Comparison of ENCODE assay signal across 10 cellular contexts in the genomic region with DNA sequence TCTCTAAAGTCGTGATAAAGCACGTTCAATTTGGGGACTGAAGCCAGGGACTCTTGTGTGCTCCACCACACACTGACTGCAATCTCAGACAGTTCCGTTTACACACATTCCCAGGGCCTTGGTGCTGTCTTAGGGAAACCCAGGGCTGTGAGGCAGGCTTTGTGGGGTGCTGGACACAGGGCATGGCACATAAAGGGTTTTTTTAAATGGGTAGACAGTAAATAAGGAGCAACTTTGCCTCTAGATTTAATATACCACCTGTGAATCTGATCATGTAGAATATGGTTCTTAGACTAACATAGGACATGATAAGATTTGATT. TPM values are rescaled to one million over a fixed set of nuclear protein-coding genes. Genes with fewer than 3 reads are reported as not detected.
A peak's percentile ranks its signal among the peaks of the same experiment; 100 is the strongest.
DNase-seq lines count a peak whose midpoint lies in the region; ATAC-seq and TF ChIP-seq lines count a peak whose summit lies in the region.
"Had no signal": no experiment of that assay in that cellular context is flagged by ENCODE, and none has a peak within 500 bp of the region (broad histone marks: within the 10 kb centered on the region; RNA-seq: fewer than 3 reads in every experiment).

No MANE protein-coding gene starts in this region.

- DNase-seq in heart right ventricle (no peak), Right ventricle myocardium inferior (ENCODE audit: missing footprints) (no peak), T-helper 17 cell (no peak), hepatocyte (ENCODE audit: low spot score) (no peak), testis (no peak), mesendoderm (no peak), EL (no peak)
- DNase-seq: MV-4-11, NCI-H446 had no signal

- H3K27me3 ChIP-seq in heart right ventricle, result no peaks in the 10 kb centered on the region
- H3K27me3 ChIP-seq in hepatocyte, result no peaks in the 10 kb centered on the region
- no peaks in the 10 kb centered on the region for H3K27me3 ChIP-seq in testis
- no peaks in the 10 kb centered on the region for H3K27me3 ChIP-seq in mesendoderm (ENCODE audit: insufficient read depth, low read length, poor library complexity)

- H3K4me2 ChIP-seq in hepatocyte (peak overlapping the region; percentile 83), mesendoderm (ENCODE audit: low read length) (no peak overlapping the region)

- peaks cover 0 to 6% (median 0%) of the 10 kb centered on the region in 11 donors for H3K9me3 ChIP-seq in heart right ventricle
- no peaks in the 10 kb centered on the region for H3K9me3 ChIP-seq in T-helper 17 cell (ENCODE audit: control insufficient read depth, low read length, poor library complexity, severe bottlenecking)
- H3K9me3 ChIP-seq in hepatocyte (ENCODE audit: low read depth), result no peaks in the 10 kb centered on the region
- no peaks in the 10 kb centered on the region for H3K9me3 ChIP-seq in testis

- H4K20me1 ChIP-seq in hepatocyte (ENCODE audit: insufficient read depth, poor library complexity, severe bottlenecking), result peaks cover 16% of the 10 kb centered on the region

- H3K4me3 ChIP-seq in heart right ventricle, result no peak overlapping the region
- H3K4me3 ChIP-seq in hepatocyte, result no peak overlapping the region
- no peak overlapping the region for H3K4me3 ChIP-seq in testis
- no peak overlapping the region for H3K4me3 ChIP-seq in mesendoderm (ENCODE audit: low read length)

- H3K4me3 Mint-ChIP-seq in T-helper 17 cell, result peak overlapping the region; percentile 94

- no peak overlapping the region for H2BK15ac ChIP-seq in mesendoderm (replicated peaks; ENCODE audit: low read depth)

- 56 to 63% methylated on average over 3 of the region's 3 CpGs for WGBS in heart right ventricle, 2 donors
- 88% methylated on average over 3 of the region's 3 CpGs for WGBS in hepatocyte (ENCODE audit: low lambda C conversion rate, missing lambda C conversion rate)
- WGBS in testis, 2 donors, result 37 to 41% methylated on average over 3 of the region's 3 CpGs
- WGBS in mesendoderm (ENCODE audit: extremely low coverage, insufficient coverage, low lambda C conversion rate), result no CpG with 5 or more reads among the region's 3 CpGs

- peaks cover 2% of the 10 kb centered on the region for H3K36me3 Mint-ChIP-seq in T-helper 17 cell (ENCODE audit: low read depth)

- H3K4me1 ChIP-seq in heart right ventricle, result peaks cover 10 to 60% (median 50%) of the 10 kb centered on the region in 9 donors
- H3K4me1 ChIP-seq in hepatocyte (ENCODE audit: insufficient read depth), result peaks cover 3% of the 10 kb centered on the region
- H3K4me1 ChIP-seq in testis, result peaks cover 25% of the 10 kb centered on the region
- H3K4me1 ChIP-seq in mesendoderm (ENCODE audit: control insufficient read depth, low read depth, low read length), result no peaks in the 10 kb centered on the region

- H3K9ac ChIP-seq in mesendoderm (ENCODE audit: low read length), result no peak overlapping the region

- no peaks in the 10 kb centered on the region for H3K9me2 ChIP-seq in hepatocyte (replicated peaks; ENCODE audit: insufficient read depth)

- H3K36me3 ChIP-seq in heart right ventricle (no peaks in the 10 kb centered on the region), hepatocyte (replicated peaks; ENCODE audit: insufficient read depth, low read depth) (no peaks in the 10 kb centered on the region), testis (ENCODE audit: low read depth, missing control alignments) (no peaks in the 10 kb centered on the region), mesendoderm (ENCODE audit: control insufficient read depth, insufficient read depth, low read length) (no peaks in the 10 kb centered on the region)

- H2BK120ac ChIP-seq in mesendoderm (ENCODE audit: low read depth, low read length), result no peak overlapping the region

- intact Hi-C loops in heart right ventricle (cut with DNase I), result loop anchor here in 7 of 10 donors (2.0 to 10.0 kb wide), 9 partner anchors 34 to 201 kb away; partner anchors contain the start of genes ABHD12 (in 5 of the 7), PYGB (in 2 of the 7) and ACSS1 (in 1 of the 7)
- intact Hi-C loops in Right ventricle myocardium inferior (cut with DNase I), result loop anchor here (2.0 to 5.0 kb wide), 3 partner anchors 23 to 194 kb away; partner anchors contain the start of genes ABHD12 and PYGB
- intact Hi-C loops in testis (cut with DNase I; ENCODE audit: low total_unique reads), result no loop called here

- no peak overlapping the region for H3K4ac ChIP-seq in mesendoderm (ENCODE audit: low read depth, low read length)

- no peak overlapping the region for H3K18ac ChIP-seq in mesendoderm (ENCODE audit: low read length)

- H2AFZ ChIP-seq in hepatocyte, result no peak overlapping the region

- H3K23ac ChIP-seq in mesendoderm (ENCODE audit: low read length), result no peak overlapping the region

- peaks cover 57% of the 10 kb centered on the region for H3K4me1 Mint-ChIP-seq in T-helper 17 cell

- H3K27ac ChIP-seq in heart right ventricle, result peak overlapping the region; percentile 1 to 97 (median 78)
- no peak overlapping the region for H3K27ac ChIP-seq in hepatocyte
- H3K27ac ChIP-seq in testis, result peak overlapping the region; percentile 5 to 57
- no peak overlapping the region for H3K27ac ChIP-seq in mesendoderm (ENCODE audit: low read depth, low read length)

- no peaks in the 10 kb centered on the region for H3K79me1 ChIP-seq in mesendoderm (ENCODE audit: low read length)

- H3K56ac ChIP-seq in mesendoderm (ENCODE audit: low read length), result no peak overlapping the region

- H4K8ac ChIP-seq in mesendoderm (ENCODE audit: low read depth, low read length), result no peak overlapping the region

- no peak for TF ChIP-seq CTCF in heart right ventricle (IDR thresholded peaks at IDR 0.05)
- TF ChIP-seq CTCF in hepatocyte (IDR thresholded peaks at IDR 0.05; ENCODE audit: poor library complexity), result no peak
- no peak for TF ChIP-seq CTCF in testis (IDR thresholded peaks at IDR 0.05)

- H3K79me2 ChIP-seq in hepatocyte (peaks cover 64% of the 10 kb centered on the region), mesendoderm (ENCODE audit: control insufficient read depth, insufficient read depth, low read length) (no peaks in the 10 kb centered on the region)

- H3K27ac Mint-ChIP-seq in T-helper 17 cell, result peak overlapping the region; percentile 96

- H3K27me3 Mint-ChIP-seq in T-helper 17 cell, result no peaks in the 10 kb centered on the region

- H2BK5ac ChIP-seq in mesendoderm (ENCODE audit: low read length), result no peak overlapping the region

- H4K5ac ChIP-seq in mesendoderm (ENCODE audit: low read length), result no peak overlapping the region

- no peak for TF ChIP-seq POLR2A in testis (IDR thresholded peaks at IDR 0.05)

- no peak for ATAC-seq in heart right ventricle
- ATAC-seq in Right ventricle myocardium inferior, result no peak
- no peak for ATAC-seq in T-helper 17 cell
- no peak for ATAC-seq in GM18909 (IDR thresholded peaks at IDR 0.05; ENCODE audit: poor library complexity, unreplicated experiment)

- no peak overlapping the region for H2AK5ac ChIP-seq in mesendoderm (ENCODE audit: low read length)

RNA-seq across cellular contexts. Expression of gene ENTPD6, which starts 2.3 kb away (rescaled TPM):
- 100 to 1,000 TPM in 3 of 10 donors, 10 to 100 TPM in 7; 54.6 to 141 (median 78.0) TPM for total RNA-seq in heart right ventricle
- polyA plus RNA-seq in heart right ventricle, result 100 to 1,000 TPM; 161 to 167 TPM
- total RNA-seq in Right ventricle myocardium inferior, result 132 TPM
- 10 to 100 TPM; 62.5 to 63.2 TPM for total RNA-seq in T-helper 17 cell
- 58.1 and 80.4 TPM in 2 replicates for total RNA-seq in hepatocyte
- 87.1 and 92.0 TPM in 2 replicates for polyA plus RNA-seq in hepatocyte
- 100 to 1,000 TPM; 157 to 204 TPM for total RNA-seq in testis
- 80.7 TPM for polyA plus RNA-seq in testis (ENCODE audit: insufficient read depth, low read depth, low replicate concordance)
- polyA plus RNA-seq in mesendoderm (2013, experiment 1 of 2), result 25.3 TPM
- 26.1 TPM for polyA plus RNA-seq in mesendoderm (2013, experiment 2 of 2)

RNA-seq across cellular contexts. Expression of gene PYGB, which starts 50.1 kb away (rescaled TPM):
- total RNA-seq in heart right ventricle (100 to 1,000 TPM; 203 to 462 (median 276) TPM), Right ventricle myocardium inferior (174 TPM), T-helper 17 cell (10 to 100 TPM; 28.6 to 53.1 TPM), hepatocyte (52.0 and 61.1 TPM in 2 replicates), testis (10 to 100 TPM; 91.5 TPM)
- polyA plus RNA-seq in heart right ventricle (100 to 1,000 TPM in 1 of 2 donors, 10 to 100 TPM in 1; 83.1 to 250 TPM), hepatocyte (35.0 and 45.3 TPM in 2 replicates), testis (ENCODE audit: insufficient read depth, low read depth, low replicate concordance) (50.8 TPM)
- 24.7 TPM for polyA plus RNA-seq in mesendoderm (2013, experiment 1 of 2)
- 24.4 TPM for polyA plus RNA-seq in mesendoderm (2013, experiment 2 of 2)

Comparison
In these comparisons a context has a peak if more than half of its experiments do, and no peak if none do; other contexts are left out.
1. H3K27ac ChIP-seq: peak in heart right ventricle (10 of 10) and testis (2 of 2); none in hepatocyte (single experiment) and mesendoderm (single experiment).